In the genomic region with DNA sequence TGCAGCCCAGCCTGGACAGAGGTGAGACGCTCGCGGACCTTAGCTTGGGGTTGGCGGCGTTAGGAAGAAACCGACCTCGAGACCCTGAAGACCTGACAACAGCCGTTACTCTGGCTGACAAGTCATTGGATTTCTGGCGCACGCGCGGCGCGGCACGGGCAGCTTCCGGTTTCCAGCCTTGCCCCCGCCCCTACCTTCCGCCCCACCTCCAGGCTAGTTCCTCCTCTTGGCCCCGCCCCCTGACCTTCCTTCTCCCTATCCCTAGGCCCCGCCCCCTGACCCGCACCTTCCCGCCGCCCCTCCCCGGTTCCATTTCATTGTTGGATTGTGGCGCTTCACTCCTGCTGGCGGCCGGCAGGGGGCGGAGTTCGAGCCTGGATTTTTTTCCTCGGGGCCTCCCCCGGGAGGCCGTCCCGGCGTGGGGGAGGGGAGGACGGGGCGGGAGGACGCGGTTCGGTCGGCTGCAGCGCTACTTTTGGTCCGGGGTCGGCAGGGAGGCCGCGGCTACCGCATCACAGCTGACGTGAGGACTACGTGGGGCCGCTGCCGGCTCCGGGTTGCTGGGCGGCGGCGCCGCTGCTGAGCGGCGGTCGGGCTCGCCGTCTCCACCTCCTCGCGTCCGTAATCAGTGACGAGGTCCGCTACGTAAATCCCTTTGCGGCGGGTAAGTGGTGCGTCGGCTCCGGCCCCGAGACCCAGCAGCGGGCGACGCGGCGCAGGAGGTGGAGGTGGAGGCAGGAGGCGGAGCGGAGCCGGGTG, we compare ENCODE assay signal across 1 cellular context.
A peak's percentile ranks its signal among the peaks of the same experiment; 100 is the strongest.
TF ChIP-seq lines count a peak whose summit lies in the region.

A gene (plus strand): TSS at position 317 of the 759 bp plus-strand sequence. CDS start 10,990 bp downstream, outside the sequence.

TF ChIP-seq in GM12878, 131 proteins besides CTCF, POLR2A, EP300 and RAD21 (continued from another document and continues in another):
- TF ChIP-seq, protein P1, sequence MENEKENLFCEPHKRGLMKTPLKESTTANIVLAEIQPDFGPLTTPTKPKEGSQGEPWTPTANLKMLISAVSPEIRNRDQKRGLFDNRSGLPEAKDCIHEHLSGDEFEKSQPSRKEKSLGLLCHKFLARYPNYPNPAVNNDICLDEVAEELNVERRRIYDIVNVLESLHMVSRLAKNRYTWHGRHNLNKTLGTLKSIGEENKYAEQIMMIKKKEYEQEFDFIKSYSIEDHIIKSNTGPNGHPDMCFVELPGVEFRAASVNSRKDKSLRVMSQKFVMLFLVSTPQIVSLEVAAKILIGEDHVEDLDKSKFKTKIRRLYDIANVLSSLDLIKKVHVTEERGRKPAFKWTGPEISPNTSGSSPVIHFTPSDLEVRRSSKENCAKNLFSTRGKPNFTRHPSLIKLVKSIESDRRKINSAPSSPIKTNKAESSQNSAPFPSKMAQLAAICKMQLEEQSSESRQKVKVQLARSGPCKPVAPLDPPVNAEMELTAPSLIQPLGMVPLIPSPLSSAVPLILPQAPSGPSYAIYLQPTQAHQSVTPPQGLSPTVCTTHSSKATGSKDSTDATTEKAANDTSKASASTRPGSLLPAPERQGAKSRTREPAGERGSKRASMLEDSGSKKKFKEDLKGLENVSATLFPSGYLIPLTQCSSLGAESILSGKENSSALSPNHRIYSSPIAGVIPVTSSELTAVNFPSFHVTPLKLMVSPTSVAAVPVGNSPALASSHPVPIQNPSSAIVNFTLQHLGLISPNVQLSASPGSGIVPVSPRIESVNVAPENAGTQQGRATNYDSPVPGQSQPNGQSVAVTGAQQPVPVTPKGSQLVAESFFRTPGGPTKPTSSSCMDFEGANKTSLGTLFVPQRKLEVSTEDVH (IDR thresholded peaks at IDR 0.05; ENCODE audit: low read depth, partially characterized antibody), result no peak
- TF ChIP-seq, protein P2, sequence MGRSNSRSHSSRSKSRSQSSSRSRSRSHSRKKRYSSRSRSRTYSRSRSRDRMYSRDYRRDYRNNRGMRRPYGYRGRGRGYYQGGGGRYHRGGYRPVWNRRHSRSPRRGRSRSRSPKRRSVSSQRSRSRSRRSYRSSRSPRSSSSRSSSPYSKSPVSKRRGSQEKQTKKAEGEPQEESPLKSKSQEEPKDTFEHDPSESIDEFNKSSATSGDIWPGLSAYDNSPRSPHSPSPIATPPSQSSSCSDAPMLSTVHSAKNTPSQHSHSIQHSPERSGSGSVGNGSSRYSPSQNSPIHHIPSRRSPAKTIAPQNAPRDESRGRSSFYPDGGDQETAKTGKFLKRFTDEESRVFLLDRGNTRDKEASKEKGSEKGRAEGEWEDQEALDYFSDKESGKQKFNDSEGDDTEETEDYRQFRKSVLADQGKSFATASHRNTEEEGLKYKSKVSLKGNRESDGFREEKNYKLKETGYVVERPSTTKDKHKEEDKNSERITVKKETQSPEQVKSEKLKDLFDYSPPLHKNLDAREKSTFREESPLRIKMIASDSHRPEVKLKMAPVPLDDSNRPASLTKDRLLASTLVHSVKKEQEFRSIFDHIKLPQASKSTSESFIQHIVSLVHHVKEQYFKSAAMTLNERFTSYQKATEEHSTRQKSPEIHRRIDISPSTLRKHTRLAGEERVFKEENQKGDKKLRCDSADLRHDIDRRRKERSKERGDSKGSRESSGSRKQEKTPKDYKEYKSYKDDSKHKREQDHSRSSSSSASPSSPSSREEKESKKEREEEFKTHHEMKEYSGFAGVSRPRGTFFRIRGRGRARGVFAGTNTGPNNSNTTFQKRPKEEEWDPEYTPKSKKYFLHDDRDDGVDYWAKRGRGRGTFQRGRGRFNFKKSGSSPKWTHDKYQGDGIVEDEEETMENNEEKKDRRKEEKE (IDR thresholded peaks at IDR 0.05), result no peak
- TF ChIP-seq MTA3 (IDR thresholded peaks at IDR 0.05; ENCODE audit: borderline replicate concordance, low read length) (no peak), MYC (IDR thresholded peaks at IDR 0.05; ENCODE audit: insufficient read depth, insufficient read length, insufficient replicate concordance, low read length, severe bottlenecking) (no peak), ZNF217 (IDR thresholded peaks at IDR 0.05) (no peak), NR2C2 (IDR thresholded peaks at IDR 0.05; ENCODE audit: borderline replicate concordance, control insufficient read depth, insufficient read length, low read depth) (no peak), MYB (IDR thresholded peaks at IDR 0.05; ENCODE audit: borderline replicate concordance, low read depth, low read length) (0 out of 2 replicates have a peak, but pooled peaks have one; percentile 9), HDAC6 (IDR thresholded peaks at IDR 0.05; ENCODE audit: unreplicated experiment) (peak; percentile 62), BHLHE40 (IDR thresholded peaks at IDR 0.05; ENCODE audit: borderline replicate concordance in 1 of 2, low read depth in 2 of 2, low read length in 1 of 2) (peak; percentile 96 to 97), BMI1 (IDR thresholded peaks at IDR 0.05; ENCODE audit: borderline replicate concordance) (no peak), SREBF1 (IDR thresholded peaks at IDR 0.05; ENCODE audit: low read length) (no peak), STAT3 (IDR thresholded peaks at IDR 0.05; ENCODE audit: low read depth, low read length) (no peak), EED (IDR thresholded peaks at IDR 0.05; ENCODE audit: low read depth) (peak; percentile 86), CBX3 (IDR thresholded peaks at IDR 0.05; ENCODE audit: borderline replicate concordance, low read depth) (no peak), CHD1 (IDR thresholded peaks at IDR 0.05; ENCODE audit: low read depth, low read length) (no peak), ZNF384 (IDR thresholded peaks at IDR 0.05; ENCODE audit: borderline replicate concordance, low read depth, low read length) (peak; percentile 67), JUND (IDR thresholded peaks at IDR 0.05; ENCODE audit: low read depth, low read length) (no peak), MEF2A (IDR thresholded peaks at IDR 0.05; ENCODE audit: insufficient read depth, low read depth, low read length) (peak; percentile 74; the same call in 1 of the 2 replicates), CEBPB (IDR thresholded peaks at IDR 0.05; ENCODE audit: borderline replicate concordance in 1 of 2, low read depth in 2 of 2, low read length in 2 of 2) (no peak), NFXL1 (IDR thresholded peaks at IDR 0.05; ENCODE audit: borderline replicate concordance) (no peak), TCF7 (IDR thresholded peaks at IDR 0.05; ENCODE audit: borderline replicate concordance) (no peak), SRF (IDR thresholded peaks at IDR 0.05; ENCODE audit: low read depth in 2 of 2, low read length in 2 of 2) (peak in 1 of 2 experiments; percentile 9; a peak in 1 of 4 replicates), ZNF274 (IDR thresholded peaks at IDR 0.05; ENCODE audit: insufficient read depth, insufficient read length) (no peak), RUNX3 (IDR thresholded peaks at IDR 0.05; ENCODE audit: low read length) (peak; percentile 41; the same call in 1 of the 2 replicates)
- TF ChIP-seq, protein P3, sequence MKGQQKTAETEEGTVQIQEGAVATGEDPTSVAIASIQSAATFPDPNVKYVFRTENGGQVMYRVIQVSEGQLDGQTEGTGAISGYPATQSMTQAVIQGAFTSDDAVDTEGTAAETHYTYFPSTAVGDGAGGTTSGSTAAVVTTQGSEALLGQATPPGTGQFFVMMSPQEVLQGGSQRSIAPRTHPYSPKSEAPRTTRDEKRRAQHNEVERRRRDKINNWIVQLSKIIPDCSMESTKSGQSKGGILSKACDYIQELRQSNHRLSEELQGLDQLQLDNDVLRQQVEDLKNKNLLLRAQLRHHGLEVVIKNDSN (IDR thresholded peaks at IDR 0.05; ENCODE audit: borderline replicate concordance, extremely low read length, insufficient read depth, low read depth, low read length), result no peak
- TF ChIP-seq, protein P4, sequence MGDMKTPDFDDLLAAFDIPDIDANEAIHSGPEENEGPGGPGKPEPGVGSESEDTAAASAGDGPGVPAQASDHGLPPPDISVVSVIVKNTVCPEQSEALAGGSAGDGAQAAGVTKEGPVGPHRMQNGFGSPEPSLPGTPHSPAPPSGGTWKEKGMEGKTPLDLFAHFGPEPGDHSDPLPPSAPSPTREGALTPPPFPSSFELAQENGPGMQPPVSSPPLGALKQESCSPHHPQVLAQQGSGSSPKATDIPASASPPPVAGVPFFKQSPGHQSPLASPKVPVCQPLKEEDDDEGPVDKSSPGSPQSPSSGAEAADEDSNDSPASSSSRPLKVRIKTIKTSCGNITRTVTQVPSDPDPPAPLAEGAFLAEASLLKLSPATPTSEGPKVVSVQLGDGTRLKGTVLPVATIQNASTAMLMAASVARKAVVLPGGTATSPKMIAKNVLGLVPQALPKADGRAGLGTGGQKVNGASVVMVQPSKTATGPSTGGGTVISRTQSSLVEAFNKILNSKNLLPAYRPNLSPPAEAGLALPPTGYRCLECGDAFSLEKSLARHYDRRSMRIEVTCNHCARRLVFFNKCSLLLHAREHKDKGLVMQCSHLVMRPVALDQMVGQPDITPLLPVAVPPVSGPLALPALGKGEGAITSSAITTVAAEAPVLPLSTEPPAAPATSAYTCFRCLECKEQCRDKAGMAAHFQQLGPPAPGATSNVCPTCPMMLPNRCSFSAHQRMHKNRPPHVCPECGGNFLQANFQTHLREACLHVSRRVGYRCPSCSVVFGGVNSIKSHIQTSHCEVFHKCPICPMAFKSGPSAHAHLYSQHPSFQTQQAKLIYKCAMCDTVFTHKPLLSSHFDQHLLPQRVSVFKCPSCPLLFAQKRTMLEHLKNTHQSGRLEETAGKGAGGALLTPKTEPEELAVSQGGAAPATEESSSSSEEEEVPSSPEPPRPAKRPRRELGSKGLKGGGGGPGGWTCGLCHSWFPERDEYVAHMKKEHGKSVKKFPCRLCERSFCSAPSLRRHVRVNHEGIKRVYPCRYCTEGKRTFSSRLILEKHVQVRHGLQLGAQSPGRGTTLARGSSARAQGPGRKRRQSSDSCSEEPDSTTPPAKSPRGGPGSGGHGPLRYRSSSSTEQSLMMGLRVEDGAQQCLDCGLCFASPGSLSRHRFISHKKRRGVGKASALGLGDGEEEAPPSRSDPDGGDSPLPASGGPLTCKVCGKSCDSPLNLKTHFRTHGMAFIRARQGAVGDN (IDR thresholded peaks at IDR 0.05), result peak; percentile 90
- TF ChIP-seq, protein P5, sequence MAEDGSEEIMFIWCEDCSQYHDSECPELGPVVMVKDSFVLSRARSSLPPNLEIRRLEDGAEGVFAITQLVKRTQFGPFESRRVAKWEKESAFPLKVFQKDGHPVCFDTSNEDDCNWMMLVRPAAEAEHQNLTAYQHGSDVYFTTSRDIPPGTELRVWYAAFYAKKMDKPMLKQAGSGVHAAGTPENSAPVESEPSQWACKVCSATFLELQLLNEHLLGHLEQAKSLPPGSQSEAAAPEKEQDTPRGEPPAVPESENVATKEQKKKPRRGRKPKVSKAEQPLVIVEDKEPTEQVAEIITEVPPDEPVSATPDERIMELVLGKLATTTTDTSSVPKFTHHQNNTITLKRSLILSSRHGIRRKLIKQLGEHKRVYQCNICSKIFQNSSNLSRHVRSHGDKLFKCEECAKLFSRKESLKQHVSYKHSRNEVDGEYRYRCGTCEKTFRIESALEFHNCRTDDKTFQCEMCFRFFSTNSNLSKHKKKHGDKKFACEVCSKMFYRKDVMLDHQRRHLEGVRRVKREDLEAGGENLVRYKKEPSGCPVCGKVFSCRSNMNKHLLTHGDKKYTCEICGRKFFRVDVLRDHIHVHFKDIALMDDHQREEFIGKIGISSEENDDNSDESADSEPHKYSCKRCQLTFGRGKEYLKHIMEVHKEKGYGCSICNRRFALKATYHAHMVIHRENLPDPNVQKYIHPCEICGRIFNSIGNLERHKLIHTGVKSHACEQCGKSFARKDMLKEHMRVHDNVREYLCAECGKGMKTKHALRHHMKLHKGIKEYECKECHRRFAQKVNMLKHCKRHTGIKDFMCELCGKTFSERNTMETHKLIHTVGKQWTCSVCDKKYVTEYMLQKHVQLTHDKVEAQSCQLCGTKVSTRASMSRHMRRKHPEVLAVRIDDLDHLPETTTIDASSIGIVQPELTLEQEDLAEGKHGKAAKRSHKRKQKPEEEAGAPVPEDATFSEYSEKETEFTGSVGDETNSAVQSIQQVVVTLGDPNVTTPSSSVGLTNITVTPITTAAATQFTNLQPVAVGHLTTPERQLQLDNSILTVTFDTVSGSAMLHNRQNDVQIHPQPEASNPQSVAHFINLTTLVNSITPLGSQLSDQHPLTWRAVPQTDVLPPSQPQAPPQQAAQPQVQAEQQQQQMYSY (CRISPR knock-in tag; IDR thresholded peaks at IDR 0.05), result no peak
- TF ChIP-seq, protein P6, sequence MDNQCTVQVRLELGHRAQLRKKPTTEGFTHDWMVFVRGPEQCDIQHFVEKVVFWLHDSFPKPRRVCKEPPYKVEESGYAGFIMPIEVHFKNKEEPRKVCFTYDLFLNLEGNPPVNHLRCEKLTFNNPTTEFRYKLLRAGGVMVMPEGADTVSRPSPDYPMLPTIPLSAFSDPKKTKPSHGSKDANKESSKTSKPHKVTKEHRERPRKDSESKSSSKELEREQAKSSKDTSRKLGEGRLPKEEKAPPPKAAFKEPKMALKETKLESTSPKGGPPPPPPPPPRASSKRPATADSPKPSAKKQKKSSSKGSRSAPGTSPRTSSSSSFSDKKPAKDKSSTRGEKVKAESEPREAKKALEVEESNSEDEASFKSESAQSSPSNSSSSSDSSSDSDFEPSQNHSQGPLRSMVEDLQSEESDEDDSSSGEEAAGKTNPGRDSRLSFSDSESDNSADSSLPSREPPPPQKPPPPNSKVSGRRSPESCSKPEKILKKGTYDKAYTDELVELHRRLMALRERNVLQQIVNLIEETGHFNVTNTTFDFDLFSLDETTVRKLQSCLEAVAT (IDR thresholded peaks at IDR 0.05), result no peak
- TF ChIP-seq, protein P7, sequence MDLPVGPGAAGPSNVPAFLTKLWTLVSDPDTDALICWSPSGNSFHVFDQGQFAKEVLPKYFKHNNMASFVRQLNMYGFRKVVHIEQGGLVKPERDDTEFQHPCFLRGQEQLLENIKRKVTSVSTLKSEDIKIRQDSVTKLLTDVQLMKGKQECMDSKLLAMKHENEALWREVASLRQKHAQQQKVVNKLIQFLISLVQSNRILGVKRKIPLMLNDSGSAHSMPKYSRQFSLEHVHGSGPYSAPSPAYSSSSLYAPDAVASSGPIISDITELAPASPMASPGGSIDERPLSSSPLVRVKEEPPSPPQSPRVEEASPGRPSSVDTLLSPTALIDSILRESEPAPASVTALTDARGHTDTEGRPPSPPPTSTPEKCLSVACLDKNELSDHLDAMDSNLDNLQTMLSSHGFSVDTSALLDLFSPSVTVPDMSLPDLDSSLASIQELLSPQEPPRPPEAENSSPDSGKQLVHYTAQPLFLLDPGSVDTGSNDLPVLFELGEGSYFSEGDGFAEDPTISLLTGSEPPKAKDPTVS (IDR thresholded peaks at IDR 0.05; ENCODE audit: low read depth, low read length), result no peak
